ENCODE assay signal across 9 cellular contexts in genomic region chr12:20779971-20780370, GRCh38. TPM values are rescaled to one million over a fixed set of nuclear protein-coding genes. Genes with fewer than 3 reads are reported as not detected.
"Had no signal": no experiment of that assay in that cellular context is flagged by ENCODE, and none has a peak within 500 bp of the region (broad histone marks: within the 10 kb centered on the region; RNA-seq: fewer than 3 reads in every experiment).

No MANE protein-coding gene starts in this region.

RNA-seq across cellular contexts. Expression of gene SLCO1B3, which starts 30.5 kb away (rescaled TPM):
- total RNA-seq: stomach, subcutaneous adipose tissue, suprapubic skin, temporal lobe, thoracic aorta, upper lobe of right lung, ureter, urinary bladder, vagina had no signal
- polyA plus RNA-seq: urinary bladder had no signal
